ENCODE assay signal across 9 cellular contexts in the genomic region with DNA sequence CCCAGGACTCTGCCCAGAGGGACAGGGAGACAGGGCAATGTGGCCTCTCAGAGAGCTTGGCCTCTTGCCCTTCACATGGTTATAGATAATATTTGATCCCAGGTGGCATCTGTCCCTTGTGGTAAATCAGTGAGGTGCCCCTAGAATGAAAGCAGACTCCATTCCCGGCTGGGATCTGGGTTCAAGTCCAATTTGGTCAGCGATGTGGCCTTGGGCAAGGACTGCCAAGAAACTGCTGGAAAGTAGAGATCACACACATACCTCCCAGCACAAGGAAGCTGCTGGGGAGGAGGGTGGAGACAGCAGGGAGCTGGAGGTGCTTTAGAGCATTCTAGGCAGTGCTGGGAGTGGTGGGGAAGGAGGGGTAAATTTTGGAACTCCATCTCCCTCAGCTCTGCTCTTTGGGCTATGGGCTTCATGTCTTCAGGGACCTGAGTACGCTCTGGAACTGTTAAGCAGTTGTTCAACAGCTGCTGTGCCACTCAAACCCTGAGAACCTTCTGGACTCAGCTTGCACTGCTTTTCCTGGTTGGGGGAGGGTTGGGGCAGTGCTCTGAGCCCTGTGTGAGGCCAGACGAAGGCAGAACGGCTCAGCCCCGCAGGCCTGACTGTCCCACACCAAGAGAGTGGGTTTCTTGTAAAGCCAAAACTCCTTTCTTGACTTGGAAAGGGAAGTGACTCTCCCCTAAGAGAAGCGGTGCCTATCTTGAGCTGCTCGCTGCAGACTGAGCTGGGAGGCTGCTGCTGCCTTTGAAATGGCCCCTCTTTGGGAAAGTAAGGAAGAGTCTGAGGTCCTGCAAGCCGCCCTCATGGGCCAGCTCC. TPM values are rescaled to one million over a fixed set of nuclear protein-coding genes. Genes with fewer than 3 reads are reported as not detected.
A peak's percentile ranks its signal among the peaks of the same experiment; 100 is the strongest.
DNase-seq lines count a peak whose midpoint lies in the region; ATAC-seq and TF ChIP-seq lines count a peak whose summit lies in the region.
"Had no signal": no experiment of that assay in that cellular context is flagged by ENCODE, and none has a peak within 500 bp of the region (broad histone marks: within the 10 kb centered on the region; RNA-seq: fewer than 3 reads in every experiment).

No MANE protein-coding gene starts in this region.

- ATAC-seq in GM23338 (peak; percentile 40; the same call in 2 of the 3 replicates), GM18907 (IDR thresholded peaks at IDR 0.05; ENCODE audit: unreplicated experiment) (no peak), GM21576 (IDR thresholded peaks at IDR 0.05; ENCODE audit: unreplicated experiment) (no peak)

- H3K36me3 ChIP-seq in GM23338 (ENCODE audit: insufficient read depth) (no peaks in the 10 kb centered on the region), esophagus (ENCODE audit: control insufficient read depth in 2 of 2, insufficient read depth in 2 of 2, low read length in 1 of 2) (no peaks in the 10 kb centered on the region), trophoblast cell (ENCODE audit: control insufficient read depth in 1 of 2, insufficient read depth in 2 of 2, low read length in 2 of 2) (no peaks in the 10 kb centered on the region)

- H2AFZ ChIP-seq in GM23338 (peak overlapping the region; percentile 23; the same call in 1 of the 2 replicates), trophoblast cell (ENCODE audit: insufficient read depth, low read length, poor library complexity) (no peak overlapping the region)

- H3K4me3 ChIP-seq in GM23338 (no peak overlapping the region), esophagus (ENCODE audit: low read depth in 1 of 2, low read length in 2 of 2) (no peak overlapping the region), skin epidermis (no peak overlapping the region), trophoblast cell (ENCODE audit: low read depth, low read length) (no peak overlapping the region)

- no peaks in the 10 kb centered on the region for H3K79me2 ChIP-seq in GM23338 (replicated peaks; ENCODE audit: insufficient read depth)
- no peaks in the 10 kb centered on the region for H3K79me2 ChIP-seq in trophoblast cell (ENCODE audit: control insufficient read depth, insufficient read depth, low read length, poor library complexity)

- H2AK5ac ChIP-seq in trophoblast cell (ENCODE audit: low read length): no peak overlapping the region

- no peak overlapping the region for H3K4ac ChIP-seq in trophoblast cell (ENCODE audit: low read depth, low read length)

- H4K12ac ChIP-seq in trophoblast cell (ENCODE audit: low read depth, low read length): no peak overlapping the region

- no peak overlapping the region for H2BK120ac ChIP-seq in trophoblast cell (ENCODE audit: insufficient read depth, low read length, poor library complexity)

- H3K9me3 Mint-ChIP-seq in GM23338: no peaks in the 10 kb centered on the region

- H4K8ac ChIP-seq in trophoblast cell (ENCODE audit: low read depth, low read length): no peak overlapping the region

- H3K23ac ChIP-seq in trophoblast cell (ENCODE audit: low read length): no peak overlapping the region

- H3K27me3 ChIP-seq in GM23338 (ENCODE audit: insufficient read depth) (no peaks in the 10 kb centered on the region), esophagus (ENCODE audit: control insufficient read depth in 1 of 2, insufficient read depth in 2 of 2, low read length in 2 of 2) (no peaks in the 10 kb centered on the region), trophoblast cell (ENCODE audit: insufficient read depth, low read length) (no peaks in the 10 kb centered on the region)

- H3F3A ChIP-seq in GM23338 (replicated peaks; ENCODE audit: low read depth): no peaks in the 10 kb centered on the region

- no peaks in the 10 kb centered on the region for H3K79me1 ChIP-seq in trophoblast cell (ENCODE audit: low read length)

- no peak for DNase-seq in GM23338 (ENCODE audit: low spot score)
- peak; percentile 24 for DNase-seq in SKM-1 treated with dmso at 0.1 percent for 144 hours (lab: John Stamatoyannopoulos, UW; ENCODE audit: unreplicated experiment)
- no peak for DNase-seq in NCI-H128 (lab: John Stamatoyannopoulos, UW; ENCODE audit: unreplicated experiment)
- no peak for DNase-seq in trophoblast cell
- DNase-seq: NCI-H526 had no signal

- H3K14ac ChIP-seq in trophoblast cell (ENCODE audit: low read length): no peak overlapping the region

- H2BK5ac ChIP-seq in trophoblast cell (ENCODE audit: low read depth, low read length, poor library complexity): no peak overlapping the region

- 67 to 75% methylated on average over 9 of the region's 9 CpGs for WGBS in esophagus, 2 donors
- WGBS in trophoblast cell (ENCODE audit: extremely low coverage, insufficient coverage, insufficient read length): no CpG with 5 or more reads among the region's 9 CpGs

- no peak overlapping the region for H3K27ac Mint-ChIP-seq in GM23338

- H3K4me2 ChIP-seq in GM23338: no peak overlapping the region
- H3K4me2 ChIP-seq in trophoblast cell (ENCODE audit: low read length): no peak overlapping the region

- no peaks in the 10 kb centered on the region for H3K36me3 Mint-ChIP-seq in GM23338 (ENCODE audit: low read depth)

- no peak overlapping the region for H3K9ac ChIP-seq in trophoblast cell (ENCODE audit: low read length)

- H2BK12ac ChIP-seq in trophoblast cell (ENCODE audit: low read length): no peak overlapping the region

- H3K18ac ChIP-seq in trophoblast cell (ENCODE audit: low read length): no peak overlapping the region

- H4K20me1 ChIP-seq in GM23338 (replicated peaks; ENCODE audit: insufficient read depth): no peaks in the 10 kb centered on the region

- H3K4me3 Mint-ChIP-seq in GM23338: no peak overlapping the region

- H3K4me1 ChIP-seq in GM23338 (ENCODE audit: insufficient read depth): no peaks in the 10 kb centered on the region
- peaks cover 0 to 6% of the 10 kb centered on the region in 2 donors for H3K4me1 ChIP-seq in esophagus (ENCODE audit: control insufficient read depth in 2 of 2, insufficient read depth in 2 of 2, low read length in 1 of 2)
- H3K4me1 ChIP-seq in trophoblast cell (ENCODE audit: control insufficient read depth in 1 of 2, insufficient read depth in 2 of 2, low read length in 2 of 2): no peaks in the 10 kb centered on the region

- no peak for TF ChIP-seq CTCF in GM23338 (conservative IDR thresholded peaks at IDR 0.05; ENCODE audit: low read depth in 2 of 2)

- H3K27me3 Mint-ChIP-seq in GM23338 (ENCODE audit: insufficient read depth, low read depth, poor library complexity): peaks cover 9% of the 10 kb centered on the region

- peaks cover 7% of the 10 kb centered on the region for H3K4me1 Mint-ChIP-seq in GM23338

- H3K9me2 ChIP-seq in GM23338 (ENCODE audit: insufficient read depth): no peaks in the 10 kb centered on the region

- H3K27ac ChIP-seq in GM23338 (ENCODE audit: low read depth) (no peak overlapping the region), esophagus (ENCODE audit: low read depth in 2 of 2, low read length in 1 of 2) (peak overlapping the region; percentile 36 to 58), skin epidermis (peak overlapping the region in 20 of 21 experiments; percentile 7 to 95 (median 78)), trophoblast cell (ENCODE audit: low read depth, low read length) (no peak overlapping the region)

- H3K9me3 ChIP-seq in esophagus (ENCODE audit: control insufficient read depth in 2 of 2, insufficient read depth in 1 of 2, low read depth in 1 of 2, low read length in 1 of 2): no peaks in the 10 kb centered on the region
- H3K9me3 ChIP-seq in trophoblast cell (ENCODE audit: insufficient read depth, low read depth, low read length): no peaks in the 10 kb centered on the region

- H4K91ac ChIP-seq in trophoblast cell (ENCODE audit: low read depth, low read length): no peak overlapping the region

TF ChIP-seq in GM23338, 12 proteins besides CTCF, POLR2A, EP300 and RAD21 (continues in another document):
- TF ChIP-seq STAT1 (IDR thresholded peaks at IDR 0.05; ENCODE audit: unreplicated experiment) (no peak), REST (IDR thresholded peaks at IDR 0.05; ENCODE audit: unreplicated experiment) (no peak), ZNF114 (CRISPR knock-in tag; IDR thresholded peaks at IDR 0.05) (no peak), EZH2phosphoT487 (IDR thresholded peaks at IDR 0.05; ENCODE audit: unreplicated experiment) (no peak)

RNA-seq across cellular contexts. Expression of gene INPP5D, which starts 23.0 kb away (rescaled TPM):
- 8.0 and 8.3 TPM in 2 replicates for total RNA-seq in GM23338 (2014; rRNA removed; shearing (Covaris generic))
- polyA plus RNA-seq in GM23338 (2016; fragmentation: Nextera tagmentation; extraction: Ambion mirVana): 5.4 and 6.6 TPM in 2 replicates
- 1 to 10 TPM; 3.4 to 5.6 TPM for polyA plus RNA-seq in esophagus
- polyA plus RNA-seq in trophoblast cell (2013): 6.1 and 6.2 TPM in 2 replicates

RNA-seq across cellular contexts. Expression of gene NEU2, which starts 50.7 kb away (rescaled TPM):
- not detected in 2 replicates for total RNA-seq in GM23338 (2014; rRNA removed; shearing (Covaris generic))
- polyA plus RNA-seq in GM23338 (2016; fragmentation: Nextera tagmentation; extraction: Ambion mirVana): not detected in 2 replicates
- not detected for polyA plus RNA-seq in esophagus
- polyA plus RNA-seq in trophoblast cell (2013): 0.04 TPM in 1 of 2 replicates, not detected in the other

Comparison
In these comparisons a context has a peak if more than half of its experiments do, and no peak if none do; other contexts are left out.
1. H3K27ac ChIP-seq: peak in esophagus (2 of 2) and skin epidermis (20 of 21); none in GM23338 (single experiment) and trophoblast cell (single experiment).